Comparison of ENCODE assay signal across 1 cellular context in genomic region chr2:71006955-71007799, GRCh38.
TF ChIP-seq lines count a peak whose summit lies in the region.

No MANE protein-coding gene starts in this region.

TF ChIP-seq in HepG2, 621 proteins besides CTCF, POLR2A, EP300 and RAD21 (continued from another document and continues in another):
- TF ChIP-seq HMGXB4 (CRISPR knock-in tag; IDR thresholded peaks at IDR 0.05; ENCODE audit: borderline replicate concordance in 1 of 2, low read depth in 1 of 2) (peak; percentile 37 to 39; a peak in 2 of 4 replicates), HNRNPL (IDR thresholded peaks at IDR 0.05; ENCODE audit: low read depth, low read length) (peak; percentile 66; the same call in 1 of the 2 replicates), ZNF609 (CRISPR knock-in tag; IDR thresholded peaks at IDR 0.05; ENCODE audit: borderline replicate concordance) (no peak), ZNF607 (CRISPR knock-in tag; IDR thresholded peaks at IDR 0.05; ENCODE audit: borderline replicate concordance) (no peak), MNT (IDR thresholded peaks at IDR 0.05) (no peak), ZNF7 (CRISPR knock-in tag; IDR thresholded peaks at IDR 0.05) (no peak), RBM22 (optimal IDR thresholded peaks at IDR 0.05; ENCODE audit: low read length) (no peak), SMARCE1 (IDR thresholded peaks at IDR 0.05; ENCODE audit: borderline replicate concordance) (no peak), ZNF777 (CRISPR knock-in tag; IDR thresholded peaks at IDR 0.05) (no peak), ZNF574 (CRISPR knock-in tag; IDR thresholded peaks at IDR 0.05) (peak; percentile 53), ZNF512 (CRISPR knock-in tag; IDR thresholded peaks at IDR 0.05) (no peak), ZNF546 (CRISPR knock-in tag; conservative IDR thresholded peaks at IDR 0.05) (no peak), ZNF441 (CRISPR knock-in tag; IDR thresholded peaks at IDR 0.05; ENCODE audit: borderline replicate concordance) (no peak), CENPT (CRISPR knock-in tag; IDR thresholded peaks at IDR 0.05; ENCODE audit: low read depth) (no peak), MTA1 (CRISPR knock-in tag; IDR thresholded peaks at IDR 0.05; ENCODE audit: borderline replicate concordance) (no peak), FOXA3 (CRISPR knock-in tag; IDR thresholded peaks at IDR 0.05) (0 out of 2 replicates have a peak, but pooled peaks have one; percentile 6), SALL2 (CRISPR knock-in tag; IDR thresholded peaks at IDR 0.05) (no peak), ZNF230 (CRISPR knock-in tag; IDR thresholded peaks at IDR 0.05) (no peak), MXI1 (IDR thresholded peaks at IDR 0.05; ENCODE audit: borderline replicate concordance, low read depth, low read length) (no peak), BATF2 (CRISPR knock-in tag; IDR thresholded peaks at IDR 0.05) (no peak), ZNF629 (CRISPR knock-in tag; conservative IDR thresholded peaks at IDR 0.05) (no peak), CSRNP1 (CRISPR knock-in tag; IDR thresholded peaks at IDR 0.05) (no peak), YEATS4 (CRISPR knock-in tag; IDR thresholded peaks at IDR 0.05; ENCODE audit: borderline replicate concordance) (no peak), ZNF878 (CRISPR knock-in tag; IDR thresholded peaks at IDR 0.05) (no peak), ZNF564 (CRISPR knock-in tag; IDR thresholded peaks at IDR 0.05) (no peak), MYC (CRISPR knock-in tag; IDR thresholded peaks at IDR 0.05; ENCODE audit: borderline replicate concordance) (0 out of 2 replicates have a peak, but pooled peaks have one; percentile 16), ETV6 (CRISPR knock-in tag; conservative IDR thresholded peaks at IDR 0.05) (no peak), ARID2 (CRISPR knock-in tag; IDR thresholded peaks at IDR 0.05; ENCODE audit: borderline replicate concordance) (no peak), ZBTB37 (CRISPR knock-in tag; IDR thresholded peaks at IDR 0.05) (no peak), ZNF142 (CRISPR knock-in tag; IDR thresholded peaks at IDR 0.05) (no peak), GABPA (IDR thresholded peaks at IDR 0.05; ENCODE audit: low read depth, low read length) (no peak), GABPA (CRISPR knock-in tag; IDR thresholded peaks at IDR 0.05; ENCODE audit: low read depth) (peak; percentile 42; the same call in 1 of the 2 replicates), RNF2 (conservative IDR thresholded peaks at IDR 0.05; ENCODE audit: low read depth) (no peak), ZMAT3 (CRISPR knock-in tag; conservative IDR thresholded peaks at IDR 0.05) (no peak), ZNF580 (CRISPR knock-in tag; IDR thresholded peaks at IDR 0.05; ENCODE audit: borderline replicate concordance, low read depth) (no peak)
